ENCODE assay signal across 36 cellular contexts in the genomic region with DNA sequence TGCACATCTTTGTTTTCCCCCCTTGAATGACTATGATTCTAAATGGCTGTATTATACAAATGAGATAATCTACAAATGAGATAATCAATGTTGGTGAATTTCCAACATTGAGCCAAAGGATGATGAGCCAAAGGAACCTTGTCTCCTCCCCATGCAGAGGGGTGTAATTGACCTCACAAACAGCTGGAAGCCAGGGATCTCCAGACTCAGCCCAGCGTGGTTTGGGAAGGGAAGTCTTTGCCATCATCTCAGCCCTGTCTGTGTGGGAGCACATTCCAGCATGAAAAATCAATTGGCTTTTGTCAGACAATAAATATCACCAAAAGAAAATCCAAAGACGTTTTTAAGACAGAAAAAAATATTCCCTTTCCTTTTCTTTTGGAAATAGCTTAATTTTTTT.
"Had no signal": no experiment of that assay in that cellular context is flagged by ENCODE, and none has a peak within 500 bp of the region (broad histone marks: within the 10 kb centered on the region; RNA-seq: fewer than 3 reads in every experiment).

No MANE protein-coding gene starts in this region.

- FAIRE-seq: astrocyte, TTC549 had no signal

- ATAC-seq: activated CD8-positive, alpha-beta T cell treated with anti-CD3 and anti-CD28 coated beads for 36 hours; activated naive CD4-positive, alpha-beta T cell treated with anti-CD3 and anti-CD28 coated beads, Interleukin-2, amount 50 U/mL, for 72 hours; activated T-cell treated with anti-CD3 and anti-CD28 coated beads, Interleukin-2, amount 50 U/mL, for 4 hours; activated T-cell treated with anti-CD3 and anti-CD28 coated beads, Interleukin-2, amount 50 U/mL, for 72 hours; activated T-helper 17 cell treated with anti-CD3 and anti-CD28 coated beads, Interleukin-2, amount 50 U/mL, for 72 hours; body of pancreas had no signal

- H3K4me3 Mint-ChIP-seq: activated B cell treated with CpG ODN at 0.5 μM for 24 hours; activated CD4-positive, alpha-beta memory T cell treated with anti-CD3 and anti-CD28 coated beads for 36 hours; activated CD4-positive, alpha-beta T cell treated with anti-CD3 and anti-CD28 coated beads, Interleukin-2, amount 10 ng/mL, durations not matched to agents 24 days and 14 days; activated CD8-positive, alpha-beta T cell treated with anti-CD3 and anti-CD28 coated beads for 36 hours; activated naive CD4-positive, alpha-beta T cell treated with anti-CD3 and anti-CD28 coated beads for 36 hours; activated naive CD8-positive, alpha-beta T cell treated with anti-CD3 and anti-CD28 coated beads for 36 hours; activated T-cell treated with anti-CD3 and anti-CD28 coated beads, Interleukin-2, amount 50 U/mL, for 4 hours; activated T-cell treated with anti-CD3 and anti-CD28 coated beads, Interleukin-2, amount 50 U/mL, for 72 hours; activated T-helper 1 cell treated with anti-CD3 and anti-CD28 coated beads, Interleukin-12 subunit alpha, Interleukin-12 subunit beta, Interleukin-2, Interleukin-4 antibody, amounts not matched to agents 30 ng/mL and 10 ng/mL and 1 ng/mL, durations not matched to agents 14 hours and 24 hours and 36 hours; activated T-helper 17 cell treated with anti-CD3 and anti-CD28 coated beads, Interleukin-2, amount 50 U/mL, for 72 hours; T-helper 1 cell treated with Interleukin-12 subunit alpha and Interleukin-12 subunit beta and Interleukin-4 antibody, amounts not matched to agents 30 μg/mL and 1 μg/mL, for 36 hours; T-helper 2 cell treated with Interferon-gamma antibody and Interleukin-4, amounts not matched to agents 5 μg/mL and 100 μg/mL, for 36 hours had no signal

- DNase-seq: activated B cell treated with CpG ODN at 0.5 μM for 24 hours; activated CD4-positive, alpha-beta memory T cell treated with anti-CD3 and anti-CD28 coated beads for 36 hours; activated CD4-positive, alpha-beta T cell treated with anti-CD3 and anti-CD28 coated beads for 4 hours; activated CD4-positive, alpha-beta T cell treated with anti-CD3 and anti-CD28 coated beads, Interleukin-2, amount 10 ng/mL, durations not matched to agents 24 days and 14 days; activated CD4-positive, alpha-beta T cell treated with anti-CD3 and anti-CD28 coated beads, Interleukin-2, amount 50 U/mL, for 1 hour; activated CD4-positive, alpha-beta T cell treated with anti-CD3 and anti-CD28 coated beads, Interleukin-2, amount 50 U/mL, for 4 hours; activated CD4-positive, CD25-positive, alpha-beta regulatory T cell treated with anti-CD3 and anti-CD28 coated beads, Interleukin-2, amount 50 U/mL, for 72 hours; activated CD8-positive, alpha-beta memory T cell treated with anti-CD3 and anti-CD28 coated beads, Interleukin-2, amount 50 U/mL, for 4 hours; activated CD8-positive, alpha-beta T cell treated with anti-CD3 and anti-CD28 coated beads for 36 hours; activated effector memory CD4-positive, alpha-beta T cell treated with anti-CD3 and anti-CD28 coated beads, Interleukin-2, amount 50 U/mL, for 16 hours; activated gamma-delta T cell treated with Interleukin-2 at 50 U/mL for 16 hours; activated naive CD4-positive, alpha-beta T cell; activated naive CD4-positive, alpha-beta T cell treated with anti-CD3 and anti-CD28 coated beads for 36 hours; activated naive CD4-positive, alpha-beta T cell treated with anti-CD3 and anti-CD28 coated beads, Interleukin-2, amount 50 U/mL, for 16 hours; activated naive CD8-positive, alpha-beta T cell treated with anti-CD3 and anti-CD28 coated beads for 36 hours; activated T-cell treated with anti-CD3 and anti-CD28 coated beads for 4 hours; activated T-cell treated with anti-CD3 and anti-CD28 coated beads, Interleukin-2, amount 50 U/mL, for 1 hour; activated T-cell treated with anti-CD3 and anti-CD28 coated beads, Interleukin-2, amount 50 U/mL, for 4 hours; activated T-cell treated with anti-CD3 and anti-CD28 coated beads, Interleukin-2, amount 50 U/mL, for 72 hours; adrenal gland; amniotic stem cell; aorta; body of pancreas; brain microvascular endothelial cell; central memory CD4-positive, alpha-beta T cell; T-helper 2 cell; T-helper 9 cell had no signal

- H3K27me3 ChIP-seq: adrenal gland, body of pancreas, brain microvascular endothelial cell, breast epithelium had no signal

- H3K4me3 ChIP-seq: adrenal gland, body of pancreas, breast epithelium had no signal

- H3K27me3 Mint-ChIP-seq: activated B cell treated with CpG ODN at 0.5 μM for 24 hours; activated CD4-positive, alpha-beta memory T cell treated with anti-CD3 and anti-CD28 coated beads for 36 hours; activated CD4-positive, alpha-beta T cell treated with anti-CD3 and anti-CD28 coated beads, Interleukin-2, amount 10 ng/mL, durations not matched to agents 24 days and 14 days; activated CD8-positive, alpha-beta T cell treated with anti-CD3 and anti-CD28 coated beads for 36 hours; activated naive CD8-positive, alpha-beta T cell treated with anti-CD3 and anti-CD28 coated beads for 36 hours; activated T-helper 17 cell treated with anti-CD3 and anti-CD28 coated beads, Interleukin-2, amount 50 U/mL, for 72 hours had no signal

- H3K4me1 ChIP-seq: adrenal gland, breast epithelium had no signal

- H3K9me3 Mint-ChIP-seq: activated B cell treated with CpG ODN at 0.5 μM for 24 hours; activated CD4-positive, alpha-beta memory T cell treated with anti-CD3 and anti-CD28 coated beads for 36 hours; activated CD8-positive, alpha-beta T cell treated with anti-CD3 and anti-CD28 coated beads for 36 hours; activated naive CD4-positive, alpha-beta T cell treated with anti-CD3 and anti-CD28 coated beads for 36 hours; activated naive CD4-positive, alpha-beta T cell treated with anti-CD3 and anti-CD28 coated beads, Interleukin-2, amount 50 U/mL, for 72 hours; activated T-cell treated with anti-CD3 and anti-CD28 coated beads, Interleukin-2, amount 50 U/mL, for 4 hours; activated T-cell treated with anti-CD3 and anti-CD28 coated beads, Interleukin-2, amount 50 U/mL, for 72 hours; activated T-helper 1 cell treated with anti-CD3 and anti-CD28 coated beads, Interleukin-12 subunit alpha, Interleukin-12 subunit beta, Interleukin-2, Interleukin-4 antibody, amounts not matched to agents 30 ng/mL and 10 ng/mL and 1 ng/mL, durations not matched to agents 14 hours and 24 hours and 36 hours; activated T-helper 17 cell treated with anti-CD3 and anti-CD28 coated beads, Interleukin-2, amount 50 U/mL, for 72 hours; T-helper 1 cell treated with Interleukin-12 subunit alpha and Interleukin-12 subunit beta and Interleukin-4 antibody, amounts not matched to agents 30 μg/mL and 1 μg/mL, for 36 hours; T-helper 2 cell treated with Interferon-gamma antibody and Interleukin-4, amounts not matched to agents 5 μg/mL and 100 μg/mL, for 36 hours had no signal

- H3K36me3 Mint-ChIP-seq: activated CD4-positive, alpha-beta memory T cell treated with anti-CD3 and anti-CD28 coated beads for 36 hours had no signal

- H3K9me3 ChIP-seq: adrenal gland, body of pancreas, breast epithelium had no signal

- H3K27ac ChIP-seq: adrenal gland, body of pancreas, brain microvascular endothelial cell, breast epithelium, VCaP had no signal

- H3K27ac Mint-ChIP-seq: activated B cell treated with CpG ODN at 0.5 μM for 24 hours; activated CD4-positive, alpha-beta memory T cell treated with anti-CD3 and anti-CD28 coated beads for 36 hours; activated CD4-positive, alpha-beta T cell treated with anti-CD3 and anti-CD28 coated beads, Interleukin-2, amount 10 ng/mL, durations not matched to agents 24 days and 14 days; activated CD8-positive, alpha-beta T cell treated with anti-CD3 and anti-CD28 coated beads for 36 hours; activated naive CD4-positive, alpha-beta T cell treated with anti-CD3 and anti-CD28 coated beads for 36 hours; activated naive CD8-positive, alpha-beta T cell treated with anti-CD3 and anti-CD28 coated beads for 36 hours; activated T-cell treated with anti-CD3 and anti-CD28 coated beads, Interleukin-2, amount 50 U/mL, for 72 hours; activated T-helper 1 cell treated with anti-CD3 and anti-CD28 coated beads, Interleukin-12 subunit alpha, Interleukin-12 subunit beta, Interleukin-2, Interleukin-4 antibody, amounts not matched to agents 30 ng/mL and 10 ng/mL and 1 ng/mL, durations not matched to agents 14 hours and 24 hours and 36 hours; activated T-helper 17 cell treated with anti-CD3 and anti-CD28 coated beads, Interleukin-2, amount 50 U/mL, for 72 hours; T-helper 1 cell treated with Interleukin-12 subunit alpha and Interleukin-12 subunit beta and Interleukin-4 antibody, amounts not matched to agents 30 μg/mL and 1 μg/mL, for 36 hours; T-helper 2 cell treated with Interferon-gamma antibody and Interleukin-4, amounts not matched to agents 5 μg/mL and 100 μg/mL, for 36 hours had no signal

- H3K36me3 ChIP-seq: adrenal gland, brain microvascular endothelial cell, breast epithelium had no signal
